11 cellular contexts compared by ENCODE assay signal in the genomic region with DNA sequence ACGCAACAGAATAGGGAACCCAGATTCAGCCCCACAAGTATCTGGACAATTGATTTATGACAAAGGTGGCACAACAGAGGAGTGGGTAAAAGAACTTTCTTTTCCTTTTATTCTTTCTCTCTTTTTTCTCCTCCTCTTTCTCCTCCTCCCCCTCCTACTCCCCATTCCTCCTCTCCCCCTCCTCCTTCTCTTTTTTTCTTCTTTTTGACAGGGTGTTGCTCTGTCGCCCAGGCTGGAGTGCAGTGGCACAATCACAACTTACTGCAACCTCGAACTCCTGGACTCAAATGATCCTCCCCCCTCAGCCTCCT. TPM values are rescaled to one million over a fixed set of nuclear protein-coding genes. Genes with fewer than 3 reads are reported as not detected.
DNase-seq lines count a peak whose midpoint lies in the region; ATAC-seq and TF ChIP-seq lines count a peak whose summit lies in the region.
"Had no signal": no experiment of that assay in that cellular context is flagged by ENCODE, and none has a peak within 500 bp of the region (broad histone marks: within the 10 kb centered on the region; RNA-seq: fewer than 3 reads in every experiment).

No MANE protein-coding gene starts in this region.

- H3K27ac ChIP-seq in caudate nucleus (ENCODE audit: low read depth, low read length): peak overlapping the region; percentile 100
- H3K27ac ChIP-seq in heart left ventricle: peak overlapping the region in 2 of 12 donors; percentile 98

- H3K9me3 ChIP-seq in BE2C (no peaks in the 10 kb centered on the region), heart left ventricle (no peaks in the 10 kb centered on the region)
- H3K9me3 ChIP-seq: testis had no signal

- H3K4me1 Mint-ChIP-seq in HFFc6 (ENCODE audit: low read depth): peaks cover 32% of the 10 kb centered on the region
- H3K4me1 Mint-ChIP-seq in neural crest cell: peaks cover 32% of the 10 kb centered on the region

- H3K4me3 Mint-ChIP-seq in HFFc6 (peak overlapping the region; percentile 59), neural crest cell (peak overlapping the region; percentile 98)

- H3K27me3 ChIP-seq in BE2C (no peaks in the 10 kb centered on the region), heart left ventricle (no peaks in the 10 kb centered on the region)
- H3K27me3 ChIP-seq: testis had no signal

- no peak for TF ChIP-seq CTCF in BE2C (IDR thresholded peaks at IDR 0.05; ENCODE audit: low read depth, low read length)
- TF ChIP-seq CTCF in HFFc6 (IDR thresholded peaks at IDR 0.05): no peak
- TF ChIP-seq CTCF in neural crest cell (conservative IDR thresholded peaks at IDR 0.05): no peak
- TF ChIP-seq CTCF in heart left ventricle (IDR thresholded peaks at IDR 0.05): no peak

- DNase-seq in BE2C (no peak), HFFc6 (no peak), caudate nucleus (lab: John Stamatoyannopoulos, UW) (no peak), neural crest cell (ENCODE audit: low read depth, low spot score) (no peak), heart left ventricle (no peak), NCI-H187 treated with DMSO at 0.1 percent for 48 hours (lab: John Stamatoyannopoulos, UW) (no peak)
- DNase-seq in stimulated activated CD4-positive, alpha-beta T cell treated with anti-CD3 and anti-CD28 coated beads, Interleukin-4, amount 100 ng/mL, for 24 hours: no peak
- DNase-seq in effector CD8-positive, alpha-beta T cell (lab: John Stamatoyannopoulos, UW): no peak

- H3K4me3 ChIP-seq in BE2C (ENCODE audit: low read depth, low read length): peak overlapping the region; percentile 80
- H3K4me3 ChIP-seq in heart left ventricle: no peak overlapping the region

- H3K27me3 Mint-ChIP-seq in HFFc6 (ENCODE audit: insufficient read depth): peaks cover 12% of the 10 kb centered on the region
- peaks cover 29% of the 10 kb centered on the region for H3K27me3 Mint-ChIP-seq in neural crest cell (ENCODE audit: low read depth)

- intact Hi-C loops in heart left ventricle (cut with DNase I): loop anchor here in 3 of 10 donors (5.0 kb wide), 1 partner anchor 33 kb away; no protein-coding TSS in a partner anchor

- H3K4me1 ChIP-seq in BE2C (no peaks in the 10 kb centered on the region), heart left ventricle (peaks cover 0 to 23% (median 3%) of the 10 kb centered on the region in 12 donors)
- H3K4me1 ChIP-seq: testis had no signal

- TF ChIP-seq POLR2A in heart left ventricle (IDR thresholded peaks at IDR 0.05): no peak

- H3K9me3 Mint-ChIP-seq in HFFc6 (no peaks in the 10 kb centered on the region), neural crest cell (no peaks in the 10 kb centered on the region)

- no peak overlapping the region for H3K27ac Mint-ChIP-seq in HFFc6
- H3K27ac Mint-ChIP-seq in neural crest cell (ENCODE audit: unreplicated experiment): no peak overlapping the region

- 69 to 81% (median 75%) methylated on average over 3 of the region's 3 CpGs for WGBS in heart left ventricle, 4 donors

- no peaks in the 10 kb centered on the region for H3K36me3 Mint-ChIP-seq in HFFc6 (ENCODE audit: low read depth)
- peaks cover 2% of the 10 kb centered on the region for H3K36me3 Mint-ChIP-seq in neural crest cell (ENCODE audit: low read depth)

- H3K36me3 ChIP-seq in BE2C (no peaks in the 10 kb centered on the region), heart left ventricle (no peaks in the 10 kb centered on the region)

- ATAC-seq in heart left ventricle: no peak
- ATAC-seq: activated CD4-positive, CD25-positive, alpha-beta regulatory T cell treated with anti-CD3 and anti-CD28 coated beads, Interleukin-2, amount 50 U/mL, for 24 hours had no signal

RNA-seq across cellular contexts. Expression of a gene that starts 16.1 kb away (rescaled TPM):
- polyA plus RNA-seq in BE2C (2012; ENCODE audit: insufficient read depth, insufficient read length, low read depth): not detected
- not detected for total RNA-seq in HFFc6 (2021; fragmentation: NEBNext Ultra II Directional; extraction: Animal tissue kit (Norgen Biotek cat#: 25700))
- total RNA-seq in neural crest cell (not detected in 2 replicates), heart left ventricle (1 to 10 TPM in 8 of 9 donors, under 1 TPM in 1; 0.76 to 4.9 (median 1.2) TPM)
- 1 to 10 TPM; 1.8 to 2.6 TPM for polyA plus RNA-seq in heart left ventricle
- total RNA-seq: fibroblast of villous mesenchyme had no signal

RNA-seq across cellular contexts. Expression of a gene that starts 16.3 kb away (rescaled TPM):
- 0.68 TPM for polyA plus RNA-seq in BE2C (2012; ENCODE audit: insufficient read depth, insufficient read length, low read depth)
- under 1 TPM in 1 of 6 experiments, not detected in 5; 0.11 TPM for total RNA-seq in HFFc6 (2021; fragmentation: NEBNext Ultra II Directional; extraction: Animal tissue kit (Norgen Biotek cat#: 25700))
- total RNA-seq in neural crest cell (0.64 and 1.0 TPM in 2 replicates), heart left ventricle (10 to 100 TPM in 4 of 9 donors, 1 to 10 TPM in 5; 3.3 to 16.1 (median 6.4) TPM)
- 1 to 10 TPM; 3.5 to 7.7 TPM for polyA plus RNA-seq in heart left ventricle

RNA-seq across cellular contexts. Expression of a gene that starts 36.3 kb away (rescaled TPM):
- polyA plus RNA-seq in BE2C (2012; ENCODE audit: insufficient read depth, insufficient read length, low read depth): 0.83 TPM
- under 1 TPM in 3 of 6 experiments, not detected in 3; 0.13 to 0.17 (median 0.17) TPM for total RNA-seq in HFFc6 (2021; fragmentation: NEBNext Ultra II Directional; extraction: Animal tissue kit (Norgen Biotek cat#: 25700))
- total RNA-seq in neural crest cell: not detected in 2 replicates
- 1 to 10 TPM in 2 of 9 donors, under 1 TPM in 7; 0.35 to 1.0 (median 0.66) TPM for total RNA-seq in heart left ventricle
- polyA plus RNA-seq in heart left ventricle: 1 to 10 TPM in 1 of 2 donors, under 1 TPM in 1; 0.47 to 1.3 TPM
